8 cellular contexts compared by ENCODE assay signal in the genomic region with DNA sequence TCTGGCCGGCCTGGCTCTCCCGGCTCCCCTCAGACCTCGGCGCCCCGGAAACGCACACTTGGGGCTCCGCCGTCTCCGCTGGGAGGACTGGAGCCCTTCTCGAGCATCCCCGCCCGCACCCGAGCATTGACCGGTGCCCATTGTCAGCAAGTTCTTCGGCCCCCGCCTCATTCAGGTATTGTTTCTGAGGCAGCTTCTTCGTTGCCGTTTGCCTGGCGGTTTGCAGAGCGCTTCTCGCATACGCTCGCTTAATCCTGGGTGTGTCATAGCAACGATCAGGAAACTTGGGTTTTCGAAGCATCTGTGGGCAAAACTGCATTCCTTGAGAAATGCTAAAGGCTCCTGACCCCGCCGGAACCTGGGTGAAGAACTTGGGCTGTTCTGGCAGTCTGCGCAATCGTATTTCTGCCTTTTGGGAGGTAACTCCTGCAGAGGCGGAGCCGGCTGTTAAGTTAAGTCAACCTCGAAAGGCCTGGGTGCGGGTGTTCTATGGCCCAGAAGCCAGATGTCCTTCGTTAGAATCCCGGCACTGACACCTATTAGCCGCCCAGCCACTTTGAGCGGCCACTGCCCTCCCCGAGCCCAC. TPM values are rescaled to one million over a fixed set of nuclear protein-coding genes. Genes with fewer than 3 reads are reported as not detected.
A peak's percentile ranks its signal among the peaks of the same experiment; 100 is the strongest.
DNase-seq lines count a peak whose midpoint lies in the region; FAIRE-seq and TF ChIP-seq lines count a peak whose summit lies in the region.

No MANE protein-coding gene starts in this region.

- H3K36me3 ChIP-seq in ectodermal cell (ENCODE audit: control insufficient read depth, insufficient read depth, low read length), result no peaks in the 10 kb centered on the region

- 1% methylated on average over 38 of the region's 38 CpGs for WGBS in ectodermal cell, 2 experiments

- DNase-seq in H54 (ENCODE audit: insufficient read length, low spot score) (peak; percentile 26), M059J (ENCODE audit: low read depth) (peak; percentile 62), UCSD-AML1 (lab: John Stamatoyannopoulos, UW; ENCODE audit: unreplicated experiment) (peak; percentile 54), medulla oblongata (ENCODE audit: extremely low spot score) (peak; percentile 20)
- DNase-seq in stimulated activated CD8-positive, alpha-beta memory T cell treated with anti-CD3 and anti-CD28 coated beads, Interleukin-15, amount 100 ng/mL, for 48 hours (ENCODE audit: low read depth in 2 of 2), result peak; percentile 4 to 8
- no peak for DNase-seq in NK-92 treated with Interleukin-12 subunit alpha and Interleukin-12 subunit beta, amount 100 ng/mL, for 24 hours (lab: John Stamatoyannopoulos, UW)

- TF ChIP-seq POLR2A in H54 (IDR thresholded peaks at IDR 0.05; ENCODE audit: low read depth, low read length), result no peak

- H3K27ac ChIP-seq in ectodermal cell (ENCODE audit: insufficient read depth, low read depth, low read length, poor library complexity, severe bottlenecking), result peak overlapping the region; percentile 44

- H3K4me1 ChIP-seq in ectodermal cell (ENCODE audit: control insufficient read depth, insufficient read depth, low read length), result peaks cover 10% of the 10 kb centered on the region

- H3K4me3 ChIP-seq in GM08714 (ENCODE audit: low read length) (peak overlapping the region; percentile 84), ectodermal cell (ENCODE audit: insufficient read depth, low read depth, low read length) (peak overlapping the region; percentile 89)

- FAIRE-seq in H54 (lab: Jason Lieb, UNC), result peak; percentile 57

- no peaks in the 10 kb centered on the region for H3K9me3 ChIP-seq in ectodermal cell (ENCODE audit: control insufficient read depth, low read length)

- no peaks in the 10 kb centered on the region for H3K27me3 ChIP-seq in ectodermal cell (ENCODE audit: control insufficient read depth, insufficient read depth, low read length, poor library complexity, severe bottlenecking)

RNA-seq across cellular contexts. Expression of a gene that starts 0.5 kb away (rescaled TPM):
- total RNA-seq in M059J (2014; rRNA removed; shearing (Covaris generic)), result 16.4 and 23.0 TPM in 2 replicates
- polyA plus RNA-seq in ectodermal cell (2013, experiment 1 of 4), result 34.9 TPM
- 38.3 TPM for polyA plus RNA-seq in ectodermal cell (2013, experiment 2 of 4)
- 36.1 TPM for polyA plus RNA-seq in ectodermal cell (2013, experiment 3 of 4)
- 38.5 TPM for polyA plus RNA-seq in ectodermal cell (2013, experiment 4 of 4)

RNA-seq across cellular contexts. Expression of a gene that starts 0.7 kb away (rescaled TPM):
- total RNA-seq in M059J (2014; rRNA removed; shearing (Covaris generic)), result 3.3 and 7.6 TPM in 2 replicates
- 9.5 TPM for polyA plus RNA-seq in ectodermal cell (2013, experiment 1 of 4)
- 11.1 TPM for polyA plus RNA-seq in ectodermal cell (2013, experiment 2 of 4)
- polyA plus RNA-seq in ectodermal cell (2013, experiment 3 of 4), result 7.2 TPM
- 8.8 TPM for polyA plus RNA-seq in ectodermal cell (2013, experiment 4 of 4)

RNA-seq across cellular contexts. Expression of a gene that starts 28.1 kb away (rescaled TPM):
- total RNA-seq in M059J (2014; rRNA removed; shearing (Covaris generic)), result 0.05 and 1.4 TPM in 2 replicates
- polyA plus RNA-seq in ectodermal cell (2013, experiment 1 of 4), result 6.1 TPM
- polyA plus RNA-seq in ectodermal cell (2013, experiment 2 of 4), result 6.3 TPM
- polyA plus RNA-seq in ectodermal cell (2013, experiment 3 of 4), result 5.7 TPM
- 5.8 TPM for polyA plus RNA-seq in ectodermal cell (2013, experiment 4 of 4)
